ENCODE assay signal across 17 cellular contexts in genomic region chr4:15938182-15938581, GRCh38. TPM values are rescaled to one million over a fixed set of nuclear protein-coding genes. Genes with fewer than 3 reads are reported as not detected.
DNase-seq lines count a peak whose midpoint lies in the region; ATAC-seq and TF ChIP-seq lines count a peak whose summit lies in the region.
"Had no signal": no experiment of that assay in that cellular context is flagged by ENCODE, and none has a peak within 500 bp of the region (broad histone marks: within the 10 kb centered on the region; RNA-seq: fewer than 3 reads in every experiment).

No MANE protein-coding gene starts in this region.

- intact Hi-C loops in posterior vena cava (cut with DNase I), result no loop called here

- no peak for ATAC-seq in HG03342 (IDR thresholded peaks at IDR 0.05; ENCODE audit: unreplicated experiment)
- no peak for ATAC-seq in GM21515 (IDR thresholded peaks at IDR 0.05; ENCODE audit: unreplicated experiment)
- ATAC-seq in GM19351 (IDR thresholded peaks at IDR 0.05; ENCODE audit: unreplicated experiment), result no peak
- ATAC-seq: right lobe of liver; stimulated activated naive CD8-positive, alpha-beta T cell treated with anti-CD3 and anti-CD28 coated beads, Interleukin-15, Interleukin-2, amounts not matched to agents 100 U/mL and 50 U/mL, for 24 hours had no signal

- H3K9ac ChIP-seq in endodermal cell (ENCODE audit: extremely low read depth, low read length, poor library complexity, severe bottlenecking) (no peak overlapping the region), mucosa of rectum (ENCODE audit: low read depth in 1 of 2, low read length in 2 of 2) (peak overlapping the region in 1 of 2 donors; percentile 58)
- H3K9ac ChIP-seq: SK-N-SH had no signal

- H3K27me3 ChIP-seq in endodermal cell (ENCODE audit: control insufficient read depth, insufficient read depth, low read length, poor library complexity, severe bottlenecking) (no peaks in the 10 kb centered on the region), mucosa of rectum (ENCODE audit: control insufficient read depth in 2 of 2, insufficient read depth in 2 of 2, low read length in 2 of 2) (no peaks in the 10 kb centered on the region)
- H3K27me3 ChIP-seq: adrenal gland, right lobe of liver had no signal

- H3K9me3 ChIP-seq in endodermal cell (ENCODE audit: control insufficient read depth, low read length) (no peaks in the 10 kb centered on the region), mucosa of rectum (ENCODE audit: control insufficient read depth in 2 of 2, low read length in 2 of 2) (no peaks in the 10 kb centered on the region)
- H3K9me3 ChIP-seq: adrenal gland, right lobe of liver, SK-N-SH had no signal

- H3K27ac ChIP-seq in endodermal cell (ENCODE audit: low read depth, low read length) (no peak overlapping the region), mucosa of rectum (ENCODE audit: low read depth in 2 of 2, low read length in 2 of 2) (peak overlapping the region; percentile 77 to 78)
- H3K27ac ChIP-seq: adrenal gland, right lobe of liver had no signal

- H3K4me3 ChIP-seq in endodermal cell (ENCODE audit: low read length) (no peak overlapping the region), mucosa of rectum (ENCODE audit: low read length in 2 of 2) (peak overlapping the region in 1 of 2 donors; percentile 22)
- H3K4me3 ChIP-seq: adrenal gland, right lobe of liver had no signal

- no peaks in the 10 kb centered on the region for H3K27me3 Mint-ChIP-seq in endodermal cell (ENCODE audit: insufficient read depth)
- H3K27me3 Mint-ChIP-seq: activated B cell treated with CpG ODN at 0.5 μM for 24 hours had no signal

- no peak overlapping the region for H3K4me3 Mint-ChIP-seq in endodermal cell
- H3K4me3 Mint-ChIP-seq: activated B cell treated with CpG ODN at 0.5 μM for 24 hours, natural killer cell had no signal

- no peaks in the 10 kb centered on the region for H3K36me3 Mint-ChIP-seq in endodermal cell (ENCODE audit: low read depth)
- H3K36me3 Mint-ChIP-seq: natural killer cell had no signal

- H3K4me1 ChIP-seq in endodermal cell (ENCODE audit: control insufficient read depth, insufficient read depth, low read length) (no peaks in the 10 kb centered on the region), mucosa of rectum (ENCODE audit: control insufficient read depth in 2 of 2, insufficient read depth in 2 of 2, low read length in 2 of 2) (peaks cover 8 to 26% of the 10 kb centered on the region in 2 donors)
- H3K4me1 ChIP-seq: adrenal gland, right lobe of liver had no signal

- H3K4me1 Mint-ChIP-seq in endodermal cell, result peaks cover 6% of the 10 kb centered on the region
- H3K4me1 Mint-ChIP-seq: activated B cell treated with CpG ODN at 0.5 μM for 24 hours had no signal

- no peaks in the 10 kb centered on the region for H3K9me3 Mint-ChIP-seq in endodermal cell
- H3K9me3 Mint-ChIP-seq: activated B cell treated with CpG ODN at 0.5 μM for 24 hours, natural killer cell had no signal

- no peaks in the 10 kb centered on the region for H3K36me3 ChIP-seq in endodermal cell (ENCODE audit: control insufficient read depth, insufficient read depth, low read length)
- no peaks in the 10 kb centered on the region for H3K36me3 ChIP-seq in mucosa of rectum (ENCODE audit: control insufficient read depth in 2 of 2, insufficient read depth in 2 of 2, low read length in 2 of 2)
- H3K36me3 ChIP-seq: adrenal gland, right lobe of liver had no signal

- no peak overlapping the region for H3K27ac Mint-ChIP-seq in endodermal cell
- H3K27ac Mint-ChIP-seq: activated B cell treated with CpG ODN at 0.5 μM for 24 hours, natural killer cell had no signal

- WGBS in endodermal cell (ENCODE audit: insufficient coverage in 1 of 2, insufficient read length in 1 of 2), 2 experiments, result 44 to 65% methylated on average over 3 to 7 of the region's 8 CpGs

- DNase-seq in Daoy (ENCODE audit: low read depth) (peak; percentile 33), NCI-H187 (lab: John Stamatoyannopoulos, UW) (peak; percentile 43 to 81), endodermal cell (peak; percentile 84), posterior vena cava (ENCODE audit: low spot score) (no peak)
- DNase-seq: activated B cell treated with CpG ODN at 0.5 μM for 24 hours; adrenal gland; C1 segment of cervical spinal cord; GDM1; natural killer cell; NCI-H1092 treated with DMSO at 0.1 percent for 48 hours; right lobe of liver; SK-N-SH; stimulated activated naive CD8-positive, alpha-beta T cell treated with anti-CD3 and anti-CD28 coated beads, Interleukin-15, Interleukin-2, amounts not matched to agents 100 U/mL and 50 U/mL, for 24 hours had no signal

- no peak for TF ChIP-seq CTCF in endodermal cell (conservative IDR thresholded peaks at IDR 0.05)

RNA-seq across cellular contexts. Expression of gene FGFBP1, which starts 0.4 kb away (rescaled TPM):
- total RNA-seq in Daoy (2014; rRNA removed; shearing (Covaris generic)), result 0.39 and 0.86 TPM in 2 replicates
- total RNA-seq in endodermal cell (not detected), posterior vena cava (not detected)
- polyA plus RNA-seq in endodermal cell (2013, experiment 1 of 2), result not detected
- polyA plus RNA-seq in endodermal cell (2013, experiment 2 of 2), result not detected
- total RNA-seq: activated B cell treated with CpG ODN at 0.5 μM for 24 hours, adrenal gland, natural killer cell, right lobe of liver had no signal

RNA-seq across cellular contexts. Expression of gene FGFBP2, which starts 24.8 kb away (rescaled TPM):
- total RNA-seq in Daoy (2014; rRNA removed; shearing (Covaris generic)), result not detected in 2 replicates
- total RNA-seq in endodermal cell (not detected), posterior vena cava (1 to 10 TPM in 1 of 2 donors, under 1 TPM in 1; 0.52 to 1.8 TPM)
- not detected for polyA plus RNA-seq in endodermal cell (2013, experiment 1 of 2)
- not detected for polyA plus RNA-seq in endodermal cell (2013, experiment 2 of 2)
